25 cellular contexts compared by ENCODE assay signal in genomic region chr21:28338906-28339305, GRCh38.
DNase-seq lines count a peak whose midpoint lies in the region; ATAC-seq and TF ChIP-seq lines count a peak whose summit lies in the region.
"Had no signal": no experiment of that assay in that cellular context is flagged by ENCODE, and none has a peak within 500 bp of the region (broad histone marks: within the 10 kb centered on the region; RNA-seq: fewer than 3 reads in every experiment).

No MANE protein-coding gene starts in this region.

- H3K79me2 ChIP-seq in ACC112 (ENCODE audit: control insufficient read depth, insufficient read depth, low read length, unreplicated experiment) (no peaks in the 10 kb centered on the region), Karpas-422 (ENCODE audit: low read length) (no peaks in the 10 kb centered on the region), osteoblast (ENCODE audit: insufficient read depth, low read length) (no peaks in the 10 kb centered on the region), GM23248 (ENCODE audit: insufficient read depth) (no peaks in the 10 kb centered on the region)

- WGBS in heart right ventricle, 2 donors = 40 to 43% methylated on average over 4 of the region's 4 CpGs
- 67 to 75% methylated on average over 4 of the region's 4 CpGs for WGBS in GM23248 (ENCODE audit: low coverage in 1 of 2, low lambda C conversion rate in 2 of 2, missing lambda C conversion rate in 2 of 2), 2 experiments

- no peaks in the 10 kb centered on the region for H3K27me3 ChIP-seq in ACC112 (ENCODE audit: insufficient read depth, low read length)
- no peaks in the 10 kb centered on the region for H3K27me3 ChIP-seq in Karpas-422 (ENCODE audit: low read length)
- H3K27me3 ChIP-seq in heart right ventricle = no peaks in the 10 kb centered on the region
- no peaks in the 10 kb centered on the region for H3K27me3 ChIP-seq in osteoblast (ENCODE audit: insufficient read depth, low read length)
- no peaks in the 10 kb centered on the region for H3K27me3 ChIP-seq in CD4-positive, alpha-beta memory T cell (ENCODE audit: insufficient read depth, low read length)
- H3K27me3 ChIP-seq in GM23248 (replicated peaks; ENCODE audit: insufficient read depth) = no peaks in the 10 kb centered on the region
- H3K27me3 ChIP-seq: gastroesophageal sphincter, thyroid gland had no signal

- H3K4me1 ChIP-seq in ACC112 (ENCODE audit: control insufficient read depth, insufficient read depth, low read length, unreplicated experiment) (peaks cover 26% of the 10 kb centered on the region), Karpas-422 (ENCODE audit: low read length) (peaks cover 45% of the 10 kb centered on the region), heart right ventricle (peaks cover 0 to 41% (median 26%) of the 10 kb centered on the region in 9 donors), osteoblast (ENCODE audit: insufficient read depth, low read length) (peaks cover 32% of the 10 kb centered on the region), GM23248 (ENCODE audit: insufficient read depth) (peaks cover 41% of the 10 kb centered on the region)
- H3K4me1 ChIP-seq in CD4-positive, alpha-beta memory T cell (ENCODE audit: insufficient read depth, low read length) = no peaks in the 10 kb centered on the region
- H3K4me1 ChIP-seq: thyroid gland had no signal

- H3K4me3 ChIP-seq in ACC112 (ENCODE audit: low read depth, low read length) (no peak overlapping the region), Karpas-422 (ENCODE audit: low read length) (no peak overlapping the region), heart right ventricle (no peak overlapping the region), osteoblast (ENCODE audit: insufficient read depth, low read length) (no peak overlapping the region), GM23248 (no peak overlapping the region)
- no peak overlapping the region for H3K4me3 ChIP-seq in CD4-positive, alpha-beta memory T cell (ENCODE audit: low read length in 2 of 2)
- H3K4me3 ChIP-seq: gastroesophageal sphincter, thyroid gland had no signal

- intact Hi-C loops in heart right ventricle (cut with DNase I) = loop anchor here (2.0 to 10.0 kb wide), 19 partner anchors 173 to 1492 kb away; partner anchors contain the start of gene ADAMTS1 (in 4 of the 10)
- intact Hi-C loops in CD4-positive, alpha-beta memory T cell (cut with micrococcal nuclease) = no loop called here

- no peak overlapping the region for H3K27ac ChIP-seq in ACC112 (ENCODE audit: low read depth, low read length)
- H3K27ac ChIP-seq in Karpas-422 (ENCODE audit: low read length) = no peak overlapping the region
- peak overlapping the region in 8 of 10 donors; percentile 38 to 73 (median 55) for H3K27ac ChIP-seq in heart right ventricle
- H3K27ac ChIP-seq in osteoblast (ENCODE audit: low read depth, low read length) = peak overlapping the region; percentile 81
- no peak overlapping the region for H3K27ac ChIP-seq in CD4-positive, alpha-beta memory T cell (ENCODE audit: low read depth, low read length)
- H3K27ac ChIP-seq in GM23248 = no peak overlapping the region
- H3K27ac ChIP-seq: thyroid gland had no signal

- H3K9me3 ChIP-seq in Karpas-422 (ENCODE audit: low read length) (no peaks in the 10 kb centered on the region), heart right ventricle (no peaks in the 10 kb centered on the region), osteoblast (ENCODE audit: low read depth, low read length) (no peaks in the 10 kb centered on the region), GM23248 (ENCODE audit: low read depth) (no peaks in the 10 kb centered on the region)
- H3K9me3 ChIP-seq in CD4-positive, alpha-beta memory T cell (ENCODE audit: control insufficient read depth in 1 of 2, low read length in 2 of 2) = no peaks in the 10 kb centered on the region
- H3K9me3 ChIP-seq: Caco-2, gastroesophageal sphincter, thyroid gland had no signal

- H3K36me3 ChIP-seq in ACC112 (ENCODE audit: insufficient read depth, low read length) (no peaks in the 10 kb centered on the region), Karpas-422 (ENCODE audit: insufficient read depth, low read length) (no peaks in the 10 kb centered on the region), heart right ventricle (no peaks in the 10 kb centered on the region), osteoblast (ENCODE audit: insufficient read depth, low read length) (no peaks in the 10 kb centered on the region), GM23248 (ENCODE audit: low read depth) (no peaks in the 10 kb centered on the region)
- no peaks in the 10 kb centered on the region for H3K36me3 ChIP-seq in CD4-positive, alpha-beta memory T cell (ENCODE audit: insufficient read depth, low read length)
- H3K36me3 ChIP-seq: gastroesophageal sphincter, thyroid gland had no signal

- in situ Hi-C loops in GM23248 (cut with MboI) = loop anchor here (10.0 kb wide), 3 partner anchors 406 to 1484 kb away; no protein-coding TSS in a partner anchor

- no peaks in the 10 kb centered on the region for H3K9me2 ChIP-seq in Karpas-422 (replicated peaks; ENCODE audit: insufficient read depth, low read length)
- H3K9me2 ChIP-seq in GM23248 (ENCODE audit: insufficient read depth) = no peaks in the 10 kb centered on the region

- H3K4me1 Mint-ChIP-seq in CD4-positive, alpha-beta memory T cell = no peaks in the 10 kb centered on the region
- H3K4me1 Mint-ChIP-seq: activated naive CD4-positive, alpha-beta T cell treated with anti-CD3 and anti-CD28 coated beads, Interleukin-2, amount 10 ng/mL, durations not matched to agents 7 days and 5 days; B cell had no signal

- TF ChIP-seq CTCF in heart right ventricle (IDR thresholded peaks at IDR 0.05) = no peak
- no peak for TF ChIP-seq CTCF in osteoblast (IDR thresholded peaks at IDR 0.05; ENCODE audit: extremely low read depth, low read depth, low read length)

- no peaks in the 10 kb centered on the region for H3K9me3 Mint-ChIP-seq in CD4-positive, alpha-beta memory T cell
- H3K9me3 Mint-ChIP-seq: activated naive CD4-positive, alpha-beta T cell treated with anti-CD3 and anti-CD28 coated beads, Interleukin-2, amount 10 ng/mL, durations not matched to agents 7 days and 5 days; activated T-helper 1 cell treated with anti-CD3 and anti-CD28 coated beads, Interleukin-12 subunit alpha, Interleukin-12 subunit beta, Interleukin-2, Interleukin-4 antibody, amounts not matched to agents 30 ng/mL and 10 ng/mL and 1 ng/mL, durations not matched to agents 14 hours and 24 hours and 36 hours; stimulated activated naive CD8-positive, alpha-beta T cell treated with anti-CD3 and anti-CD28 coated beads, Interleukin-15, Interleukin-2, amounts not matched to agents 100 ng/mL and 50 ng/mL, for 24 hours had no signal

- H3K9ac ChIP-seq in Karpas-422 (ENCODE audit: low read length) = no peak overlapping the region
- H3K9ac ChIP-seq in GM23248 = no peak overlapping the region

- H3K27ac Mint-ChIP-seq in CD4-positive, alpha-beta memory T cell = no peak overlapping the region
- H3K27ac Mint-ChIP-seq: activated naive CD4-positive, alpha-beta T cell treated with anti-CD3 and anti-CD28 coated beads, Interleukin-2, amount 10 ng/mL, durations not matched to agents 7 days and 5 days; activated T-helper 1 cell treated with anti-CD3 and anti-CD28 coated beads, Interleukin-12 subunit alpha, Interleukin-12 subunit beta, Interleukin-2, Interleukin-4 antibody, amounts not matched to agents 30 ng/mL and 10 ng/mL and 1 ng/mL, durations not matched to agents 14 hours and 24 hours and 36 hours; B cell; progenitor cell of endocrine pancreas; stimulated activated naive CD8-positive, alpha-beta T cell treated with anti-CD3 and anti-CD28 coated beads, Interleukin-15, Interleukin-2, amounts not matched to agents 100 ng/mL and 50 ng/mL, for 24 hours had no signal

- POLR2A ChIA-PET in CD4-positive, alpha-beta memory T cell (lab: Charles Lee; ENCODE audit: partially characterized antibody) = no interaction called here

- peaks cover 37% of the 10 kb centered on the region for H3F3A ChIP-seq in GM23248 (ENCODE audit: insufficient read depth)

- peak overlapping the region; percentile 6 for H3K4me2 ChIP-seq in Karpas-422 (ENCODE audit: low read depth, low read length, poor library complexity, severe bottlenecking)
- H3K4me2 ChIP-seq in osteoblast (ENCODE audit: insufficient read depth, low read length) = no peak overlapping the region
- no peak overlapping the region for H3K4me2 ChIP-seq in GM23248 (ENCODE audit: unreplicated experiment)

- H4K20me1 ChIP-seq in Karpas-422 (ENCODE audit: insufficient read depth, low read depth, low read length) (no peaks in the 10 kb centered on the region), osteoblast (ENCODE audit: insufficient read depth, low read length) (no peaks in the 10 kb centered on the region), GM23248 (ENCODE audit: insufficient read depth) (no peaks in the 10 kb centered on the region)

- no peaks in the 10 kb centered on the region for H3K36me3 Mint-ChIP-seq in CD4-positive, alpha-beta memory T cell
- H3K36me3 Mint-ChIP-seq: activated naive CD4-positive, alpha-beta T cell treated with anti-CD3 and anti-CD28 coated beads, Interleukin-2, amount 10 ng/mL, durations not matched to agents 7 days and 5 days had no signal

- no peaks in the 10 kb centered on the region for H3K27me3 Mint-ChIP-seq in CD4-positive, alpha-beta memory T cell
- H3K27me3 Mint-ChIP-seq: activated naive CD4-positive, alpha-beta T cell treated with anti-CD3 and anti-CD28 coated beads, Interleukin-2, amount 10 ng/mL, durations not matched to agents 7 days and 5 days; B cell; progenitor cell of endocrine pancreas; stimulated activated naive CD8-positive, alpha-beta T cell treated with anti-CD3 and anti-CD28 coated beads, Interleukin-15, Interleukin-2, amounts not matched to agents 100 ng/mL and 50 ng/mL, for 24 hours had no signal

- peak; percentile 28 to 87 (median 80) for ATAC-seq in heart right ventricle
- ATAC-seq: esophagus mucosa, gastroesophageal sphincter, Panc1 had no signal

- no peak overlapping the region for H3K4me3 Mint-ChIP-seq in CD4-positive, alpha-beta memory T cell
- H3K4me3 Mint-ChIP-seq: activated naive CD4-positive, alpha-beta T cell treated with anti-CD3 and anti-CD28 coated beads, Interleukin-2, amount 10 ng/mL, durations not matched to agents 7 days and 5 days; activated T-helper 1 cell treated with anti-CD3 and anti-CD28 coated beads, Interleukin-12 subunit alpha, Interleukin-12 subunit beta, Interleukin-2, Interleukin-4 antibody, amounts not matched to agents 30 ng/mL and 10 ng/mL and 1 ng/mL, durations not matched to agents 14 hours and 24 hours and 36 hours; B cell; stimulated activated naive CD8-positive, alpha-beta T cell treated with anti-CD3 and anti-CD28 coated beads, Interleukin-15, Interleukin-2, amounts not matched to agents 100 ng/mL and 50 ng/mL, for 24 hours had no signal

- DNase-seq in Karpas-422 (no peak), heart right ventricle (peak in 1 of 2 donors; percentile 22), osteoblast (ENCODE audit: insufficient read length, low spot score, missing footprints) (no peak), NCI-H345 (lab: John Stamatoyannopoulos, UW) (no peak), LoVo (ENCODE audit: low spot score) (no peak), GM23248 (no peak)
- no peak for DNase-seq in CD4-positive, alpha-beta memory T cell
- DNase-seq: activated CD4-positive, alpha-beta T cell treated with anti-CD3 and anti-CD28 coated beads, Interleukin-2, amount 50 U/mL, for 48 hours; activated naive CD4-positive, alpha-beta T cell treated with anti-CD3 and anti-CD28 coated beads, Interleukin-2, amount 10 ng/mL, durations not matched to agents 7 days and 5 days; Caco-2; effector memory CD4-positive, alpha-beta T cell; islet precursor cell; mesenchymal stem cell; NCI-H1105; NCI-H1930; NCI-H69; thyroid gland had no signal

- CTCF ChIA-PET in CD4-positive, alpha-beta memory T cell (lab: Charles Lee; ENCODE audit: partially characterized antibody) = no interaction called here

- H2AFZ ChIP-seq in ACC112 (ENCODE audit: low read length, unreplicated experiment) = peak overlapping the region; percentile 91
- H2AFZ ChIP-seq in Karpas-422 (ENCODE audit: low read length) = no peak overlapping the region
- H2AFZ ChIP-seq in osteoblast (ENCODE audit: low read length) = no peak overlapping the region
- H2AFZ ChIP-seq in GM23248 = no peak overlapping the region

Comparison
In these comparisons a context has a peak if more than half of its experiments do, and no peak if none do; other contexts are left out.
1. H3K27ac ChIP-seq: peak in heart right ventricle (8 of 10) and osteoblast (single experiment); none in ACC112 (single experiment), Karpas-422 (single experiment), CD4-positive, alpha-beta memory T cell (single experiment) and GM23248 (single experiment).